Comparison of ENCODE assay signal across 8 cellular contexts in genomic region chr5:134526483-134527155, GRCh38. TPM values are rescaled to one million over a fixed set of nuclear protein-coding genes. Genes with fewer than 3 reads are reported as not detected.
DNase-seq lines count a peak whose midpoint lies in the region; ATAC-seq and TF ChIP-seq lines count a peak whose summit lies in the region.

No MANE protein-coding gene starts in this region.

- H3K9me3 Mint-ChIP-seq in CD4-positive, alpha-beta T cell = no peaks in the 10 kb centered on the region
- H3K9me3 Mint-ChIP-seq in activated naive CD4-positive, alpha-beta T cell treated with anti-CD3 and anti-CD28 coated beads, Interleukin-2, amount 50 U/mL, for 72 hours = no peaks in the 10 kb centered on the region

- H3K79me2 ChIP-seq in parathyroid adenoma = peaks cover 41% of the 10 kb centered on the region

- no peaks in the 10 kb centered on the region for H3K36me3 ChIP-seq in heart left ventricle
- no peaks in the 10 kb centered on the region for H3K36me3 ChIP-seq in parathyroid adenoma (ENCODE audit: control insufficient read depth, insufficient read depth, low read length)

- TF ChIP-seq CTCF in CD4-positive, alpha-beta T cell (IDR thresholded peaks at IDR 0.05) = peak; percentile 33
- TF ChIP-seq CTCF in HL-60 (IDR thresholded peaks at IDR 0.05; ENCODE audit: insufficient read depth, low read length) (no peak), heart left ventricle (IDR thresholded peaks at IDR 0.05) (peak; percentile 36 to 69 (median 54)), parathyroid adenoma (IDR thresholded peaks at IDR 0.05) (peak; percentile 50)

- DNase-seq in CD4-positive, alpha-beta T cell = peak; percentile 44 to 70 (median 58)
- DNase-seq in HL-60 (ENCODE audit: low read depth in 1 of 2, low spot score in 1 of 2) (peak; percentile 28 to 63), SHP77 (lab: John Stamatoyannopoulos, UW) (peak; percentile 82 to 87), heart left ventricle (peak; percentile 77 to 89 (median 85)), ureter (ENCODE audit: low spot score) (peak; percentile 84)
- peak; percentile 83 to 89 for DNase-seq in activated naive CD4-positive, alpha-beta T cell treated with anti-CD3 and anti-CD28 coated beads, Interleukin-2, amount 50 U/mL, for 72 hours (ENCODE audit: low spot score in 2 of 2)

- POLR2A ChIA-PET in CD4-positive, alpha-beta T cell (lab: Charles Lee) = interaction anchor here (1.0 to 10.9 kb wide), 19 partner anchors 17 to 1475 kb away, joined by 3 to 164 read pairs (median 6); partner anchors contain the start of genes CAMLG, CDKL3, CDKN2AIPNL and HSPA4

- H3K36me3 Mint-ChIP-seq in CD4-positive, alpha-beta T cell (ENCODE audit: low read depth) = peaks cover 54% of the 10 kb centered on the region
- no peaks in the 10 kb centered on the region for H3K36me3 Mint-ChIP-seq in activated naive CD4-positive, alpha-beta T cell treated with anti-CD3 and anti-CD28 coated beads, Interleukin-2, amount 50 U/mL, for 72 hours

- peak overlapping the region; percentile 54 for H2AFZ ChIP-seq in parathyroid adenoma

- CTCF ChIA-PET in CD4-positive, alpha-beta T cell (lab: Charles Lee) = interaction anchor here (1.2 to 3.8 kb wide), 10 partner anchors 15 to 116 kb away, joined by 3 to 36 read pairs (median 6); partner anchors contain the start of gene CDKN2AIPNL

- H3K27me3 Mint-ChIP-seq in CD4-positive, alpha-beta T cell = no peaks in the 10 kb centered on the region

- H3K9me3 ChIP-seq in CD4-positive, alpha-beta T cell (ENCODE audit: control insufficient read depth, low read length) = no peaks in the 10 kb centered on the region
- H3K9me3 ChIP-seq in heart left ventricle (no peaks in the 10 kb centered on the region), parathyroid adenoma (ENCODE audit: control insufficient read depth, low read length) (no peaks in the 10 kb centered on the region)

- H3K9ac ChIP-seq in parathyroid adenoma = peak overlapping the region; percentile 59

- intact Hi-C loops in CD4-positive, alpha-beta T cell (cut with DNase I, micrococcal nuclease) = loop anchor here (1.0 to 10.0 kb wide), 10 partner anchors 28 to 378 kb away; partner anchors contain the start of genes CDKN2AIPNL (in 1 of the 2), DDX46 (in 1 of the 2), PCBD2 (in 1 of the 2) and SAR1B (in 1 of the 2)
- intact Hi-C loops in heart left ventricle (cut with DNase I) = loop anchor here (1.0 to 5.0 kb wide), 15 partner anchors 42 to 349 kb away; partner anchors contain the start of genes UBE2B (in 8 of the 10), CDKN2AIPNL (in 4 of the 10), SEC24A (in 1 of the 10) and SKP1 (in 1 of the 10)

- ATAC-seq in CD4-positive, alpha-beta T cell (ENCODE audit: poor library complexity) = no peak
- ATAC-seq in GM19397 (IDR thresholded peaks at IDR 0.05; ENCODE audit: unreplicated experiment) (peak; percentile 24), heart left ventricle (peak; percentile 4 to 38 (median 29))
- peak; percentile 30 to 59 for ATAC-seq in activated naive CD4-positive, alpha-beta T cell treated with anti-CD3 and anti-CD28 coated beads, Interleukin-2, amount 50 U/mL, for 72 hours

- 0 to 1% (median 0%) methylated on average over 41 to 61 of the region's 61 CpGs for WGBS in heart left ventricle, 4 donors

- H3K4me1 ChIP-seq in heart left ventricle (peaks cover 6 to 53% (median 40%) of the 10 kb centered on the region in 12 donors), parathyroid adenoma (peaks cover 25% of the 10 kb centered on the region)

- peak overlapping the region; percentile 99 for H3K27ac ChIP-seq in CD4-positive, alpha-beta T cell (ENCODE audit: low read depth, low read length)
- H3K27ac ChIP-seq in HL-60 (replicated peaks) (peak overlapping the region; percentile 97), heart left ventricle (peak overlapping the region; percentile 94 to 100 (median 98)), parathyroid adenoma (peak overlapping the region; percentile 100)

- peak in 1 of 2 donors; percentile 56 for TF ChIP-seq POLR2A in heart left ventricle (IDR thresholded peaks at IDR 0.05)

- peak overlapping the region; percentile 100 for H3K27ac Mint-ChIP-seq in CD4-positive, alpha-beta T cell
- H3K27ac Mint-ChIP-seq in activated naive CD4-positive, alpha-beta T cell treated with anti-CD3 and anti-CD28 coated beads, Interleukin-2, amount 50 U/mL, for 72 hours = peak overlapping the region; percentile 96 to 97

- H3K4me3 ChIP-seq in HL-60 (replicated peaks; ENCODE audit: insufficient read depth, low read length) (peak overlapping the region; percentile 69), heart left ventricle (peak overlapping the region; percentile 62 to 98 (median 82)), parathyroid adenoma (ENCODE audit: low read depth, low read length) (peak overlapping the region; percentile 100)

- peak overlapping the region; percentile 99 for H3K4me3 Mint-ChIP-seq in CD4-positive, alpha-beta T cell

- H3K27me3 ChIP-seq in CD4-positive, alpha-beta T cell (ENCODE audit: control insufficient read depth, insufficient read depth, low read length) = no peaks in the 10 kb centered on the region
- H3K27me3 ChIP-seq in HL-60 (ENCODE audit: insufficient read depth, poor library complexity, severe bottlenecking) (no peaks in the 10 kb centered on the region), heart left ventricle (no peaks in the 10 kb centered on the region), parathyroid adenoma (ENCODE audit: control insufficient read depth, insufficient read depth, low read length) (no peaks in the 10 kb centered on the region)

- H3K4me2 ChIP-seq in parathyroid adenoma (ENCODE audit: low read length) = peak overlapping the region; percentile 93

- peaks cover 52% of the 10 kb centered on the region for H3K4me1 Mint-ChIP-seq in CD4-positive, alpha-beta T cell (ENCODE audit: low read depth)

RNA-seq across cellular contexts. Expression of gene JADE2, which starts 1.1 kb away (rescaled TPM):
- total RNA-seq in CD4-positive, alpha-beta T cell = 100 to 1,000 TPM; 120 to 124 TPM
- total RNA-seq in activated naive CD4-positive, alpha-beta T cell treated with anti-CD3 and anti-CD28 coated beads, Interleukin-2, amount 50 U/mL, for 72 hours = 10 to 100 TPM; 73.4 to 80.8 TPM
- total RNA-seq in heart left ventricle (10 to 100 TPM; 22.8 to 54.8 (median 33.9) TPM), ureter (68.7 TPM)
- polyA plus RNA-seq in heart left ventricle = 10 to 100 TPM in 1 of 2 donors, 1 to 10 TPM in 1; 8.3 to 17.1 TPM
